7 cellular contexts compared by ENCODE assay signal in the genomic region with DNA sequence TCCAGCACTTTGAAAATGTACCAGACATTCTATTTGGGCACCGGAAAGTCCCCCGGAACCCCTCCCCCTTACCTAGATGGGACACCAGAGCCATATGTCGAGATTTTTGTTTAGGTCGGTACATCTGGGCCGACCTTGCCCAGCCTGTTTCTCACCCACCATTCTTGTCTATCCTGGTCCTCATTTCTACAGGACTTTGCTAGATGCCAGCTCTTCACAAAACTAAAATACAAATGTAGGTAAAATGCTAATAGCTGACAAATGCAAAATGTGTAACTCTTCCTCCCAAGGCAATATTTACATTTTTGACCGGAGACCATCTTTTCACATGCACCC. TPM values are rescaled to one million over a fixed set of nuclear protein-coding genes. Genes with fewer than 3 reads are reported as not detected.
DNase-seq lines count a peak whose midpoint lies in the region; ATAC-seq, FAIRE-seq and TF ChIP-seq lines count a peak whose summit lies in the region.
"Not testable (repeated sequence)": the region's sequence is repeated elsewhere in the genome, so short reads cannot be mapped to it uniquely, and the experiment has no call there.

No MANE protein-coding gene starts in this region.

- not testable (repeated sequence) for DNase-seq in NT2/D1 (ENCODE audit: low read depth, low spot score); activated naive CD4-positive, alpha-beta T cell treated with anti-CD3 and anti-CD28 coated beads for 36 hours; endodermal cell; HepG2 (ENCODE audit: low spot score); psoas muscle

- not testable (repeated sequence) for H3K36me3 ChIP-seq in NT2/D1 (ENCODE audit: insufficient read depth, insufficient read length, low read length); endodermal cell (ENCODE audit: control insufficient read depth, insufficient read depth, low read length); HepG2 (replicated peaks in 1 of 2; ENCODE audit: control insufficient read depth in 1 of 2, insufficient read depth in 2 of 2, low read length in 2 of 2)
- H3K36me3 ChIP-seq in psoas muscle (ENCODE audit: insufficient read depth in 1 of 2, low read depth in 1 of 2), result peaks cover 0 to 22% of the 10 kb centered on the region in 2 donors

- not testable (repeated sequence) for FAIRE-seq in HepG2 (lab: Jason Lieb, UNC)

- not testable (repeated sequence) for H3K9me3 Mint-ChIP-seq in activated naive CD4-positive, alpha-beta T cell treated with anti-CD3 and anti-CD28 coated beads for 36 hours
- peaks cover 15% of the 10 kb centered on the region for H3K9me3 Mint-ChIP-seq in endodermal cell

- H3K4me3 Mint-ChIP-seq in activated naive CD4-positive, alpha-beta T cell treated with anti-CD3 and anti-CD28 coated beads for 36 hours, result peak overlapping the region; percentile 99
- peak overlapping the region; percentile 98 for H3K4me3 Mint-ChIP-seq in endodermal cell

- TF ChIP-seq RAD21 in HepG2 (CRISPR knock-in tag; IDR thresholded peaks at IDR 0.05), result not testable (repeated sequence)

- not testable (repeated sequence) for H3K27me3 ChIP-seq in NT2/D1 (ENCODE audit: insufficient read depth, insufficient read length); endodermal cell (ENCODE audit: control insufficient read depth, insufficient read depth, low read length, poor library complexity, severe bottlenecking); HepG2 (ENCODE audit: control insufficient read depth in 1 of 2, insufficient read depth in 2 of 2, low read length in 2 of 2); psoas muscle (ENCODE audit: insufficient read depth in 3 of 3, low read length in 2 of 3)

- TF ChIP-seq CTCF in endodermal cell (conservative IDR thresholded peaks at IDR 0.05), result peak; percentile 6
- TF ChIP-seq CTCF in HepG2 (CRISPR knock-in tag; IDR thresholded peaks at IDR 0.05); psoas muscle (IDR thresholded peaks at IDR 0.05): not testable (repeated sequence)

- not testable (repeated sequence) for TF ChIP-seq EP300 in HepG2 (IDR thresholded peaks at IDR 0.05; ENCODE audit: low read depth in 2 of 2, low read length in 2 of 2)
- TF ChIP-seq EP300 in HepG2 (CRISPR knock-in tag; IDR thresholded peaks at IDR 0.05; ENCODE audit: borderline replicate concordance), result 0 out of 2 replicates have a peak, but pooled peaks have one; percentile 2

- H3K27me3 Mint-ChIP-seq in activated naive CD4-positive, alpha-beta T cell treated with anti-CD3 and anti-CD28 coated beads for 36 hours (ENCODE audit: low read depth); endodermal cell (ENCODE audit: insufficient read depth): not testable (repeated sequence)

- POLR2A ChIA-PET in HepG2 (lab: Yijun Ruan, JAX), result interaction anchor here (0.9 to 2.7 kb wide), 4 partner anchors 70 to 860 kb away, joined by 3 to 20 read pairs (median 4); a partner anchor contains a TSS

- intact Hi-C loops in activated naive CD4-positive, alpha-beta T cell treated with anti-CD3 and anti-CD28 coated beads for 36 hours (cut with micrococcal nuclease), result loop anchor here (1.0 to 10.0 kb wide), 5 partner anchors 61 to 488 kb away; a partner anchor contains a TSS
- intact Hi-C loops in HepG2 (cut with micrococcal nuclease; ENCODE audit: unreplicated experiment), result loop anchor here (1.0 to 5.0 kb wide), 2 partner anchors 72 to 365 kb away; no protein-coding TSS in a partner anchor
- intact Hi-C loops in psoas muscle (cut with DNase I), result not testable (repeated sequence)

- peak overlapping the region; percentile 88 for H3K4me3 ChIP-seq in NT2/D1 (ENCODE audit: insufficient read length, low read depth)
- H3K4me3 ChIP-seq in endodermal cell (ENCODE audit: low read length), result peak overlapping the region; percentile 91
- H3K4me3 ChIP-seq in HepG2 (replicated peaks in 1 of 3; ENCODE audit: insufficient read depth in 1 of 3, low read depth in 2 of 3, low read length in 3 of 3), result peak overlapping the region; percentile 73 to 90 (median 85)
- peak overlapping the region; percentile 90 for H3K4me3 ChIP-seq in psoas muscle

- WGBS in endodermal cell (ENCODE audit: insufficient coverage in 1 of 2, insufficient read length in 1 of 2), 2 experiments, result 0 to 13% methylated on average over 4 to 5 of the region's 6 CpGs
- 15% methylated on average over 6 of the region's 6 CpGs for WGBS in HepG2 (ENCODE audit: low lambda C conversion rate)
- 13 to 16% (median 14%) methylated on average over 6 of the region's 6 CpGs for WGBS in psoas muscle, 3 donors

- peak; percentile 26 for ATAC-seq in GM18868 (IDR thresholded peaks at IDR 0.05; ENCODE audit: unreplicated experiment)
- peak; percentile 30 for ATAC-seq in HG02678 (IDR thresholded peaks at IDR 0.05; ENCODE audit: unreplicated experiment)
- peak; percentile 3 for ATAC-seq in HepG2
- not testable (repeated sequence) for ATAC-seq in psoas muscle

- CTCF ChIA-PET in activated naive CD4-positive, alpha-beta T cell treated with anti-CD3 and anti-CD28 coated beads for 36 hours (lab: Charles Lee), result interaction anchor here (0.6 to 1.1 kb wide), 3 partner anchors 23 to 54 kb away, joined by 3 to 4 read pairs (median 3); no protein-coding TSS in a partner anchor
- CTCF ChIA-PET in HepG2 (lab: Yijun Ruan, JAX; ENCODE audit: low intra/inter-chr PET ratio, low total read pairs), result interaction anchor here (0.9 to 2.2 kb wide), 6 partner anchors 25 to 365 kb away, joined by 3 to 18 read pairs (median 8); no protein-coding TSS in a partner anchor

- H3K9ac ChIP-seq in NT2/D1 (ENCODE audit: insufficient read length, low read depth) (peak overlapping the region; percentile 92), HepG2 (ENCODE audit: insufficient read depth, low read depth, low read length) (peak overlapping the region; percentile 92)
- H3K9ac ChIP-seq in endodermal cell (ENCODE audit: extremely low read depth, low read length, poor library complexity, severe bottlenecking), result not testable (repeated sequence)

- H3K4me1 ChIP-seq in NT2/D1 (ENCODE audit: insufficient read depth, insufficient read length); endodermal cell (ENCODE audit: control insufficient read depth, insufficient read depth, low read length): not testable (repeated sequence)
- H3K4me1 ChIP-seq in HepG2 (ENCODE audit: insufficient read depth, low read length) (peaks cover 27% of the 10 kb centered on the region), psoas muscle (peaks cover 15% of the 10 kb centered on the region)

- not testable (repeated sequence) for TF ChIP-seq POLR2A in HepG2 (IDR thresholded peaks at IDR 0.05; ENCODE audit: insufficient read depth in 1 of 2, low read depth in 2 of 2, low read length in 2 of 2)

- H2AFZ ChIP-seq in HepG2 (ENCODE audit: low read length), result peak overlapping the region; percentile 7

- H3K4me1 Mint-ChIP-seq in activated naive CD4-positive, alpha-beta T cell treated with anti-CD3 and anti-CD28 coated beads for 36 hours (ENCODE audit: low read depth), result peaks cover 21% of the 10 kb centered on the region
- peaks cover 12% of the 10 kb centered on the region for H3K4me1 Mint-ChIP-seq in endodermal cell

- H3K79me2 ChIP-seq in HepG2 (ENCODE audit: insufficient read depth, low read length), result not testable (repeated sequence)

- in situ Hi-C loops in HepG2 (cut with HindIII; ENCODE audit: extremely low pct_ligation_motif_present, low pct_unique_long_range_greater_than_20kb), result not testable (repeated sequence)

- H3K27ac Mint-ChIP-seq in activated naive CD4-positive, alpha-beta T cell treated with anti-CD3 and anti-CD28 coated beads for 36 hours, result peak overlapping the region; percentile 94
- H3K27ac Mint-ChIP-seq in endodermal cell, result peak overlapping the region; percentile 97

- not testable (repeated sequence) for BruUV-seq in HepG2 (replicated peaks; lab: Mats Ljungman, UMichigan)

- H3K4me2 ChIP-seq in HepG2 (ENCODE audit: low read depth, low read length), result peak overlapping the region; percentile 97

- not testable (repeated sequence) for H4K20me1 ChIP-seq in HepG2 (ENCODE audit: insufficient read depth, low read length)

- H3K9me3 ChIP-seq in NT2/D1 (ENCODE audit: insufficient read depth, low read length) (0 out of 2 replicates have a peak, but pooled peaks cover 12% of the 10 kb centered on the region), endodermal cell (ENCODE audit: control insufficient read depth, low read length) (peaks cover 13% of the 10 kb centered on the region)
- not testable (repeated sequence) for H3K9me3 ChIP-seq in HepG2 (ENCODE audit: low read length); psoas muscle

- not testable (repeated sequence) for H3K27ac ChIP-seq in endodermal cell (ENCODE audit: low read depth, low read length)
- H3K27ac ChIP-seq in HepG2 (ENCODE audit: extremely low read length, insufficient read depth, low read length) (peak overlapping the region; percentile 74), psoas muscle (peak overlapping the region; percentile 87)

- H3K36me3 Mint-ChIP-seq in activated naive CD4-positive, alpha-beta T cell treated with anti-CD3 and anti-CD28 coated beads for 36 hours (ENCODE audit: low read depth), result not testable (repeated sequence)
- H3K36me3 Mint-ChIP-seq in endodermal cell (ENCODE audit: low read depth), result peaks cover 19% of the 10 kb centered on the region

RNA-seq across cellular contexts. Expression of a gene that starts 0.7 kb away (rescaled TPM):
- 10 to 100 TPM; 22.8 to 24.0 TPM for total RNA-seq in activated naive CD4-positive, alpha-beta T cell treated with anti-CD3 and anti-CD28 coated beads for 36 hours
- total RNA-seq in endodermal cell (10 to 100 TPM; 18.3 to 20.9 TPM), HepG2 (2016; rRNA removed; fragmentation: Illumina TruSeq; extraction: Trizol) (45.1 and 49.4 TPM in 2 replicates), psoas muscle (10 to 100 TPM; 24.6 to 57.3 (median 39.5) TPM)
- 13.4 TPM for polyA plus RNA-seq in endodermal cell (2013, experiment 1 of 2)
- polyA plus RNA-seq in endodermal cell (2013, experiment 2 of 2), result 11.0 TPM
- 15.8 and 17.4 TPM in 2 replicates for total RNA-seq in HepG2 (2016; cell fraction: cytosol; rRNA removed; fragmentation: Illumina TruSeq; extraction: Trizol; ENCODE audit: low read depth)
- 42.9 and 43.7 TPM in 2 replicates for total RNA-seq in HepG2 (2016; cell fraction: insoluble cytoplasmic fraction; rRNA removed; fragmentation: Illumina TruSeq; extraction: Trizol)
- total RNA-seq in HepG2 (2016; cell fraction: membrane; rRNA removed; fragmentation: Illumina TruSeq; extraction: Trizol), result 15.2 and 18.0 TPM in 2 replicates
- 19.7 and 22.2 TPM in 2 replicates for total RNA-seq in HepG2 (2016; cell fraction: nucleus; rRNA removed; fragmentation: Illumina TruSeq; extraction: Trizol)
- polyA plus RNA-seq in HepG2 (2011; rRNA removed) (23.9 and 25.0 TPM in 2 replicates), psoas muscle (10 to 100 TPM; 18.9 to 76.7 (median 39.0) TPM)
- 35.5 and 38.0 TPM in 2 replicates for polyA plus RNA-seq in HepG2 (2011; cell fraction: cytosol; rRNA removed)
- polyA plus RNA-seq in HepG2 (2011; cell fraction: nucleus; rRNA removed), result 29.3 and 34.3 TPM in 2 replicates
- polyA plus RNA-seq in HepG2 (2012), result 33.9 and 38.4 TPM in 2 replicates
- polyA plus RNA-seq in HepG2 (2016; cell fraction: cytosol; fragmentation: Illumina TruSeq; extraction: Trizol; ENCODE audit: low read depth), result 13.9 and 14.7 TPM in 2 replicates
- polyA plus RNA-seq in HepG2 (2016; cell fraction: insoluble cytoplasmic fraction; fragmentation: Illumina TruSeq; extraction: Trizol; ENCODE audit: low read depth), result 59.7 and 60.2 TPM in 2 replicates
- 15.8 and 16.6 TPM in 2 replicates for polyA plus RNA-seq in HepG2 (2016; cell fraction: membrane; fragmentation: Illumina TruSeq; extraction: Trizol; ENCODE audit: low read depth)
- polyA plus RNA-seq in HepG2 (2016; cell fraction: nucleus; fragmentation: Illumina TruSeq; extraction: Trizol; ENCODE audit: insufficient read depth, low read depth), result 35.6 and 46.5 TPM in 2 replicates
- polyA minus RNA-seq in HepG2 (2011; rRNA and poly(A)+ RNA removed; ENCODE audit: low replicate concordance), result 19.9 and 41.3 TPM in 2 replicates
- polyA minus RNA-seq in HepG2 (2011; cell fraction: cytosol; rRNA and poly(A)+ RNA removed), result 10.0 and 12.1 TPM in 2 replicates
- polyA minus RNA-seq in HepG2 (2011; cell fraction: nucleus; rRNA and poly(A)+ RNA removed), result 9.8 and 13.7 TPM in 2 replicates

RNA-seq across cellular contexts. Expression of a gene that starts 34.5 kb away (rescaled TPM):
- 10 to 100 TPM; 26.2 to 26.3 TPM for total RNA-seq in activated naive CD4-positive, alpha-beta T cell treated with anti-CD3 and anti-CD28 coated beads for 36 hours
- 10 to 100 TPM; 16.7 to 17.3 TPM for total RNA-seq in endodermal cell
- 12.6 TPM for polyA plus RNA-seq in endodermal cell (2013, experiment 1 of 2)
- polyA plus RNA-seq in endodermal cell (2013, experiment 2 of 2), result 11.5 TPM
- 38.2 and 40.0 TPM in 2 replicates for total RNA-seq in HepG2 (2016; rRNA removed; fragmentation: Illumina TruSeq; extraction: Trizol)
- total RNA-seq in HepG2 (2016; cell fraction: cytosol; rRNA removed; fragmentation: Illumina TruSeq; extraction: Trizol; ENCODE audit: low read depth), result 10.7 and 12.6 TPM in 2 replicates
- 37.5 and 39.4 TPM in 2 replicates for total RNA-seq in HepG2 (2016; cell fraction: insoluble cytoplasmic fraction; rRNA removed; fragmentation: Illumina TruSeq; extraction: Trizol)
- 19.6 and 20.4 TPM in 2 replicates for total RNA-seq in HepG2 (2016; cell fraction: membrane; rRNA removed; fragmentation: Illumina TruSeq; extraction: Trizol)
- 18.4 and 18.8 TPM in 2 replicates for total RNA-seq in HepG2 (2016; cell fraction: nucleus; rRNA removed; fragmentation: Illumina TruSeq; extraction: Trizol)
- polyA plus RNA-seq in HepG2 (2011; rRNA removed), result 24.7 and 24.8 TPM in 2 replicates
- 15.5 and 22.3 TPM in 2 replicates for polyA plus RNA-seq in HepG2 (2011; cell fraction: cytosol; rRNA removed)
- polyA plus RNA-seq in HepG2 (2011; cell fraction: nucleus; rRNA removed), result 19.3 and 24.1 TPM in 2 replicates
- 25.5 and 32.5 TPM in 2 replicates for polyA plus RNA-seq in HepG2 (2012)
- 12.3 and 12.4 TPM in 2 replicates for polyA plus RNA-seq in HepG2 (2016; cell fraction: cytosol; fragmentation: Illumina TruSeq; extraction: Trizol; ENCODE audit: low read depth)
- 50.1 and 54.3 TPM in 2 replicates for polyA plus RNA-seq in HepG2 (2016; cell fraction: insoluble cytoplasmic fraction; fragmentation: Illumina TruSeq; extraction: Trizol; ENCODE audit: low read depth)
- polyA plus RNA-seq in HepG2 (2016; cell fraction: membrane; fragmentation: Illumina TruSeq; extraction: Trizol; ENCODE audit: low read depth), result 19.3 and 20.8 TPM in 2 replicates
- 39.6 and 44.6 TPM in 2 replicates for polyA plus RNA-seq in HepG2 (2016; cell fraction: nucleus; fragmentation: Illumina TruSeq; extraction: Trizol; ENCODE audit: insufficient read depth, low read depth)
- 7.3 and 27.3 TPM in 2 replicates for polyA minus RNA-seq in HepG2 (2011; rRNA and poly(A)+ RNA removed; ENCODE audit: low replicate concordance)
- polyA minus RNA-seq in HepG2 (2011; cell fraction: cytosol; rRNA and poly(A)+ RNA removed), result 10.4 and 11.1 TPM in 2 replicates
- polyA minus RNA-seq in HepG2 (2011; cell fraction: nucleus; rRNA and poly(A)+ RNA removed), result 10.9 and 11.7 TPM in 2 replicates
- 10 to 100 TPM; 25.9 to 43.4 (median 31.9) TPM for total RNA-seq in psoas muscle
- polyA plus RNA-seq in psoas muscle, result 10 to 100 TPM; 19.4 to 62.0 (median 30.8) TPM
